10 cellular contexts compared by ENCODE assay signal in genomic region chr6:3746119-3746691, GRCh38. TPM values are rescaled to one million over a fixed set of nuclear protein-coding genes. Genes with fewer than 3 reads are reported as not detected.
A peak's percentile ranks its signal among the peaks of the same experiment; 100 is the strongest.
DNase-seq lines count a peak whose midpoint lies in the region; ATAC-seq and TF ChIP-seq lines count a peak whose summit lies in the region.
"Had no signal": no experiment of that assay in that cellular context is flagged by ENCODE, and none has a peak within 500 bp of the region (broad histone marks: within the 10 kb centered on the region; RNA-seq: fewer than 3 reads in every experiment).

No MANE protein-coding gene starts in this region.

- H3K4me1 ChIP-seq in heart left ventricle (peaks cover 6 to 92% (median 84%) of the 10 kb centered on the region in 12 donors), suprapubic skin (peaks cover 88% of the 10 kb centered on the region)

- ATAC-seq in GM19463 (IDR thresholded peaks at IDR 0.05; ENCODE audit: unreplicated experiment) (peak; percentile 52), HG03175 (IDR thresholded peaks at IDR 0.05; ENCODE audit: unreplicated experiment) (peak; percentile 56), heart left ventricle (peak in 3 of 4 donors; percentile 2 to 7 (median 6))

- intact Hi-C loops in heart left ventricle (cut with DNase I): loop anchor here in 6 of 10 donors (2.0 to 10.0 kb wide), 6 partner anchors 56 to 409 kb away; partner anchors contain the start of gene FAM50B (in 1 of the 6)

- H3K36me3 Mint-ChIP-seq in T-helper 2 cell treated with Interferon-gamma antibody and Interleukin-4, amounts not matched to agents 5 μg/mL and 100 μg/mL, for 36 hours (ENCODE audit: low read depth): no peaks in the 10 kb centered on the region

- H3K4me1 Mint-ChIP-seq in T-helper 2 cell treated with Interferon-gamma antibody and Interleukin-4, amounts not matched to agents 5 μg/mL and 100 μg/mL, for 36 hours (ENCODE audit: low read depth): peaks cover 12% of the 10 kb centered on the region

- H3K27ac ChIP-seq in heart left ventricle (peak overlapping the region; percentile 1 to 99 (median 50)), suprapubic skin (peak overlapping the region; percentile 97)

- peaks cover 34% of the 10 kb centered on the region for H3K27me3 Mint-ChIP-seq in T-helper 2 cell treated with Interferon-gamma antibody and Interleukin-4, amounts not matched to agents 5 μg/mL and 100 μg/mL, for 36 hours (ENCODE audit: low read depth)

- TF ChIP-seq CTCF in heart left ventricle (IDR thresholded peaks at IDR 0.05): no peak
- TF ChIP-seq CTCF in suprapubic skin (IDR thresholded peaks at IDR 0.05): no peak

- no peak overlapping the region for H3K4me3 ChIP-seq in heart left ventricle
- H3K4me3 ChIP-seq in suprapubic skin: peak overlapping the region; percentile 7

- H3K9me3 ChIP-seq in heart left ventricle (no peaks in the 10 kb centered on the region), suprapubic skin (no peaks in the 10 kb centered on the region)

- H3K36me3 ChIP-seq in heart left ventricle (peaks cover 0 to 5% (median 0%) of the 10 kb centered on the region in 9 donors), suprapubic skin (no peaks in the 10 kb centered on the region)

- H3K27ac Mint-ChIP-seq in T-helper 2 cell treated with Interferon-gamma antibody and Interleukin-4, amounts not matched to agents 5 μg/mL and 100 μg/mL, for 36 hours: no peak overlapping the region
- H3K27ac Mint-ChIP-seq: activated CD4-positive, alpha-beta T cell treated with anti-CD3 and anti-CD28 coated beads, Interleukin-2, amount 10 ng/mL, durations not matched to agents 7 days and 5 days had no signal

- TF ChIP-seq EP300 in suprapubic skin (IDR thresholded peaks at IDR 0.05): no peak

- no peaks in the 10 kb centered on the region for H3K9me3 Mint-ChIP-seq in T-helper 2 cell treated with Interferon-gamma antibody and Interleukin-4, amounts not matched to agents 5 μg/mL and 100 μg/mL, for 36 hours
- H3K9me3 Mint-ChIP-seq: activated CD4-positive, alpha-beta T cell treated with anti-CD3 and anti-CD28 coated beads, Interleukin-2, amount 10 ng/mL, durations not matched to agents 7 days and 5 days had no signal

- DNase-seq in heart left ventricle (peak in 1 of 5 donors; percentile 66), suprapubic skin (ENCODE audit: low spot score in 2 of 2) (peak in 1 of 2 donors; percentile 76), occipital lobe (lab: John Stamatoyannopoulos, UW) (no peak), DMS114 treated with DMSO at 0.1 percent for 48 hours (lab: John Stamatoyannopoulos, UW; ENCODE audit: unreplicated experiment) (no peak), DMS79 (lab: John Stamatoyannopoulos, UW) (no peak)
- DNase-seq in T-helper 2 cell treated with Interferon-gamma antibody and Interleukin-4, amounts not matched to agents 5 μg/mL and 100 μg/mL, for 36 hours (ENCODE audit: low spot score): no peak
- DNase-seq: activated CD4-positive, alpha-beta T cell treated with anti-CD3 and anti-CD28 coated beads, Interleukin-2, amount 10 ng/mL, durations not matched to agents 7 days and 5 days had no signal

- H3K27me3 ChIP-seq in heart left ventricle (peaks cover 0 to 3% (median 0%) of the 10 kb centered on the region in 9 donors), suprapubic skin (no peaks in the 10 kb centered on the region)

- WGBS in heart left ventricle, 4 donors: 54 to 64% (median 58%) methylated on average over 10 to 11 of the region's 11 CpGs
- 64% methylated on average over 9 of the region's 11 CpGs for WGBS in suprapubic skin

- H3K4me3 Mint-ChIP-seq in T-helper 2 cell treated with Interferon-gamma antibody and Interleukin-4, amounts not matched to agents 5 μg/mL and 100 μg/mL, for 36 hours: no peak overlapping the region
- H3K4me3 Mint-ChIP-seq: activated CD4-positive, alpha-beta T cell treated with anti-CD3 and anti-CD28 coated beads, Interleukin-2, amount 10 ng/mL, durations not matched to agents 7 days and 5 days had no signal

- TF ChIP-seq POLR2A in heart left ventricle (IDR thresholded peaks at IDR 0.05) (peak in 1 of 2 donors; percentile 10), suprapubic skin (IDR thresholded peaks at IDR 0.05) (no peak)

RNA-seq across cellular contexts. Expression of gene PXDC1, which starts 5.3 kb away (rescaled TPM):
- total RNA-seq in heart left ventricle (10 to 100 TPM; 13.7 to 73.9 (median 29.1) TPM), suprapubic skin (100 to 1,000 TPM in 1 of 4 donors, 10 to 100 TPM in 3; 63.1 to 108 (median 68.5) TPM), occipital lobe (11.1 TPM)
- 10 to 100 TPM; 20.0 to 89.9 TPM for polyA plus RNA-seq in heart left ventricle
- total RNA-seq: OCI-LY7 had no signal

Comparison
In these comparisons a context has a peak if more than half of its experiments do, and no peak if none do; other contexts are left out.
1. ATAC-seq: peak in every context shown above with its lines; median percentile 56 in HG03175; 52 in GM19463; 6 in heart left ventricle.